In genomic region chr9:80507611-80508010, GRCh38 we compare ENCODE assay signal across 11 cellular contexts.
"Had no signal": no experiment of that assay in that cellular context is flagged by ENCODE, and none has a peak within 500 bp of the region (broad histone marks: within the 10 kb centered on the region; RNA-seq: fewer than 3 reads in every experiment).

No MANE protein-coding gene starts in this region.

- DNase-seq: cortex of kidney; effector CD8-positive, alpha-beta T cell; islet precursor cell; mammary epithelial cell; mucosa of descending colon; naive thymus-derived CD8-positive, alpha-beta T cell; ovary; right cardiac atrium; stimulated activated CD4-positive, alpha-beta T cell treated with anti-CD3 and anti-CD28 coated beads, Interleukin-2, amount 100 ng/mL, for 48 hours; stimulated activated naive CD4-positive, alpha-beta T cell treated with Interleukin-2 at 50 U/mL for 16 hours; thyroid gland had no signal
